ENCODE assay signal across 32 cellular contexts in genomic region chr20:50445367-50446151, GRCh38.
DNase-seq lines count a peak whose midpoint lies in the region; ATAC-seq and TF ChIP-seq lines count a peak whose summit lies in the region.
"Had no signal": no experiment of that assay in that cellular context is flagged by ENCODE, and none has a peak within 500 bp of the region (broad histone marks: within the 10 kb centered on the region; RNA-seq: fewer than 3 reads in every experiment).

No MANE protein-coding gene starts in this region.

- no peak for TF ChIP-seq CTCF in mucosa of descending colon (IDR thresholded peaks at IDR 0.05)

- ATAC-seq in mucosa of descending colon (peak; percentile 7), GM19395 (IDR thresholded peaks at IDR 0.05; ENCODE audit: unreplicated experiment) (no peak), HG03457 (IDR thresholded peaks at IDR 0.05; ENCODE audit: unreplicated experiment) (no peak), GM18517 (IDR thresholded peaks at IDR 0.05; ENCODE audit: unreplicated experiment) (no peak)
- ATAC-seq: foreskin keratinocyte; stimulated activated effector memory CD8-positive, alpha-beta T cell treated with anti-CD3 and anti-CD28 coated beads, Interleukin-12 subunit alpha, Interleukin-12 subunit beta, amount 100 ng/mL, for 72 hours had no signal

- H3K9me3 ChIP-seq in SK-N-MC (ENCODE audit: low read depth, low read length) = no peaks in the 10 kb centered on the region
- H3K9me3 ChIP-seq in mucosa of descending colon = no peaks in the 10 kb centered on the region
- H3K9me3 ChIP-seq: Caco-2, esophagus squamous epithelium, Peyer's patch, SJCRH30 had no signal

- CTCF ChIA-PET in HEK293T (lab: Yijun Ruan, JAX) = no interaction called here

- no peak overlapping the region for H3K9ac ChIP-seq in SK-N-MC (ENCODE audit: insufficient read length)
- H3K9ac ChIP-seq: GM23248 had no signal

- peaks cover 18% of the 10 kb centered on the region for H3K4me1 ChIP-seq in mucosa of descending colon (ENCODE audit: low read depth)
- H3K4me1 ChIP-seq: SJCRH30 had no signal

- intact Hi-C loops in mucosa of descending colon (cut with DNase I, micrococcal nuclease) = no loop called here

- DNase-seq in DMS53 (lab: John Stamatoyannopoulos, UW) (peak; percentile 89), HEK293T (ENCODE audit: extremely low spot score) (no peak), SK-N-MC (ENCODE audit: low read depth, low spot score) (no peak), mucosa of descending colon (peak in 1 of 3 donors; percentile 33), hippocampal formation (lab: John Stamatoyannopoulos, UW) (no peak)
- DNase-seq: activated CD4-positive, alpha-beta T cell treated with anti-CD3 and anti-CD28 coated beads, Interleukin-2, amount 10 ng/mL, durations not matched to agents 24 days and 14 days; activated CD8-positive, alpha-beta memory T cell treated with anti-CD3 and anti-CD28 coated beads for 24 hours; activated naive CD4-positive, alpha-beta T cell treated with anti-CD3 and anti-CD28 coated beads, Interleukin-2, amount 50 U/mL, for 16 hours; activated T-cell treated with anti-CD3 and anti-CD28 coated beads for 4 hours; cerebellar nuclear complex; DMS79 treated with DMSO at 0.1 percent for 48 hours; esophagus squamous epithelium; foreskin keratinocyte; GDM1; GM23248; head of caudate nucleus; Karpas-422; kidney; NCI-H1436 treated with DMSO at 0.1 percent for 48 hours; NCI-H524 treated with DMSO at 0.1 percent for 48 hours; nephron progenitor cell; SJCRH30; stimulated activated CD4-positive, alpha-beta T cell treated with anti-CD3 and anti-CD28 coated beads, Interleukin-15, amount 100 ng/mL, for 24 hours; T-helper 9 cell; WERI-Rb-1 had no signal

- peak overlapping the region; percentile 54; the same call in 1 of the 2 replicates for H3K27ac ChIP-seq in SK-N-MC
- H3K27ac ChIP-seq: C4-2B, esophagus squamous epithelium, foreskin keratinocyte, GM23248, SJCRH30, WERI-Rb-1 had no signal

- POLR2A ChIA-PET in HEK293T (lab: Yijun Ruan, JAX) = no interaction called here

- no peak overlapping the region for H3K4me3 ChIP-seq in SK-N-MC
- no peak overlapping the region for H3K4me3 ChIP-seq in mucosa of descending colon
- H3K4me3 ChIP-seq: esophagus squamous epithelium, GM23248, Peyer's patch, SJCRH30 had no signal

- H3K36me3 ChIP-seq in SK-N-MC (ENCODE audit: insufficient read depth, low read length) (no peaks in the 10 kb centered on the region), mucosa of descending colon (ENCODE audit: low read depth) (no peaks in the 10 kb centered on the region)
- H3K36me3 ChIP-seq: esophagus squamous epithelium, Peyer's patch, SJCRH30, WERI-Rb-1 had no signal

TF ChIP-seq in HEK293T, 16 proteins besides CTCF, POLR2A, EP300 and RAD21:
- TF ChIP-seq PKNOX1 (IDR thresholded peaks at IDR 0.05) (0 out of 2 replicates have a peak, but pooled peaks have one; percentile 10), SUZ12 (IDR thresholded peaks at IDR 0.05) (no peak)
